2 cellular contexts compared by ENCODE assay signal in genomic region chr5:96857454-96857853, GRCh38.
TF ChIP-seq lines count a peak whose summit lies in the region.

No MANE protein-coding gene starts in this region.

TF ChIP-seq in GM12878, 131 proteins besides CTCF, POLR2A, EP300 and RAD21:
- TF ChIP-seq STAT1 (conservative IDR thresholded peaks at IDR 0.05) (no peak), ZNF274 (IDR thresholded peaks at IDR 0.05; ENCODE audit: insufficient read depth, insufficient read length) (no peak), TCF12 (IDR thresholded peaks at IDR 0.05; ENCODE audit: low read depth, low read length) (no peak), JUNB (IDR thresholded peaks at IDR 0.05) (no peak), STAT3 (IDR thresholded peaks at IDR 0.05; ENCODE audit: low read depth, low read length) (no peak), DPF2 (IDR thresholded peaks at IDR 0.05) (no peak), BCL3 (IDR thresholded peaks at IDR 0.05; ENCODE audit: borderline replicate concordance, insufficient read depth, low read depth, low read length, poor library complexity, severe bottlenecking) (no peak), MTA2 (IDR thresholded peaks at IDR 0.05; ENCODE audit: low read depth) (no peak), HDAC2 (IDR thresholded peaks at IDR 0.05) (no peak), IKZF1 (conservative IDR thresholded peaks at IDR 0.05) (no peak), ZBED1 (IDR thresholded peaks at IDR 0.05; ENCODE audit: borderline replicate concordance) (no peak), MXI1 (IDR thresholded peaks at IDR 0.05; ENCODE audit: low read depth, low read length) (no peak), SREBF1 (IDR thresholded peaks at IDR 0.05; ENCODE audit: low read length) (no peak), POLR2AphosphoS2 (IDR thresholded peaks at IDR 0.05; ENCODE audit: low read depth, low read length) (no peak), CHD4 (IDR thresholded peaks at IDR 0.05) (no peak)

TF ChIP-seq in GM23338, 12 proteins besides CTCF, POLR2A, EP300 and RAD21:
- TF ChIP-seq ZNF114 (CRISPR knock-in tag; IDR thresholded peaks at IDR 0.05) (no peak), STAT1 (IDR thresholded peaks at IDR 0.05; ENCODE audit: unreplicated experiment) (no peak), EZH2 (IDR thresholded peaks at IDR 0.05; ENCODE audit: low read depth, unreplicated experiment) (no peak), CREB1 (CRISPR knock-in tag; IDR thresholded peaks at IDR 0.05; ENCODE audit: low read depth) (no peak), REST (IDR thresholded peaks at IDR 0.05; ENCODE audit: unreplicated experiment) (no peak), ZNF462 (CRISPR knock-in tag; IDR thresholded peaks at IDR 0.05) (no peak), EZH2phosphoT487 (IDR thresholded peaks at IDR 0.05; ENCODE audit: unreplicated experiment) (no peak), NANOG (IDR thresholded peaks at IDR 0.05; ENCODE audit: borderline replicate concordance) (no peak), POLR2AphosphoS5 (IDR thresholded peaks at IDR 0.05; ENCODE audit: low read depth) (no peak), JUNB (IDR thresholded peaks at IDR 0.05; ENCODE audit: unreplicated experiment) (no peak), ZNF331 (CRISPR knock-in tag; IDR thresholded peaks at IDR 0.05; ENCODE audit: low read depth) (no peak), ETS1 (IDR thresholded peaks at IDR 0.05) (no peak)
